In genomic region chr12:106174876-106175275, GRCh38 we compare ENCODE assay signal across 20 cellular contexts. TPM values are rescaled to one million over a fixed set of nuclear protein-coding genes. Genes with fewer than 3 reads are reported as not detected.
"Had no signal": no experiment of that assay in that cellular context is flagged by ENCODE, and none has a peak within 500 bp of the region (broad histone marks: within the 10 kb centered on the region; RNA-seq: fewer than 3 reads in every experiment).

No MANE protein-coding gene starts in this region.

- ATAC-seq: gastrocnemius medialis, left lobe of liver, right cardiac atrium had no signal

- FAIRE-seq: endometrium had no signal

- H3K9me3 ChIP-seq: colonic mucosa, gastrocnemius medialis, prostate gland, stomach had no signal

- DNase-seq: activated B cell treated with CpG ODN at 0.5 μM for 24 hours; activated CD4-positive, alpha-beta memory T cell treated with anti-CD3 and anti-CD28 coated beads for 36 hours; activated CD4-positive, alpha-beta T cell treated with anti-CD3 and anti-CD28 coated beads for 4 hours; activated naive CD8-positive, alpha-beta T cell treated with anti-CD3 and anti-CD28 coated beads for 36 hours; brain microvascular endothelial cell; colonic mucosa; erythroblast; gastrocnemius medialis; head of caudate nucleus; kidney; midbrain; nephron progenitor cell; nucleus accumbens; right cardiac atrium; stomach had no signal

- H3K27me3 ChIP-seq: colonic mucosa, gastrocnemius medialis, stomach had no signal

- H3K36me3 ChIP-seq: brain microvascular endothelial cell, colonic mucosa, gastrocnemius medialis, prostate gland, stomach had no signal

- H3K4me3 ChIP-seq: colonic mucosa, gastrocnemius medialis, lung, prostate gland, skin epidermis, stomach had no signal

- H3K27ac ChIP-seq: brain microvascular endothelial cell, colonic mucosa, gastrocnemius medialis, prostate gland, skin epidermis, stomach had no signal

- H3K4me1 ChIP-seq: colonic mucosa, prostate gland had no signal

RNA-seq across cellular contexts. Expression of gene NUAK1, which starts 36.1 kb away (rescaled TPM):
- total RNA-seq: activated B cell treated with CpG ODN at 0.5 μM for 24 hours; activated naive CD8-positive, alpha-beta T cell treated with anti-CD3 and anti-CD28 coated beads for 36 hours had no signal
